ENCODE assay signal across 18 cellular contexts in genomic region chr6:106450645-106451044, GRCh38.
DNase-seq lines count a peak whose midpoint lies in the region; ATAC-seq, FAIRE-seq and TF ChIP-seq lines count a peak whose summit lies in the region.
"Had no signal": no experiment of that assay in that cellular context is flagged by ENCODE, and none has a peak within 500 bp of the region (broad histone marks: within the 10 kb centered on the region; RNA-seq: fewer than 3 reads in every experiment).

No MANE protein-coding gene starts in this region.

- no peak overlapping the region for H3K4me3 Mint-ChIP-seq in MCF 10A (ENCODE audit: unreplicated experiment)
- no peak overlapping the region for H3K4me3 Mint-ChIP-seq in GM23338

- BruUV-seq in MCF 10A (replicated peaks; lab: Mats Ljungman, UMichigan): no TSS peak

- H3K36me3 Mint-ChIP-seq in MCF 10A (ENCODE audit: insufficient read depth, unreplicated experiment) (no peaks in the 10 kb centered on the region), GM23338 (ENCODE audit: low read depth) (no peaks in the 10 kb centered on the region)

- no peaks in the 10 kb centered on the region for H3K9me2 ChIP-seq in GM23338 (ENCODE audit: insufficient read depth)

- intact Hi-C loops in MCF 10A (cut with micrococcal nuclease): loop anchor here (1.0 kb wide), 2 partner anchors 64 to 529 kb away; no protein-coding TSS in a partner anchor

- POLR2A ChIA-PET in MCF 10A (lab: Yijun Ruan, JAX): interaction anchor here (0.7 to 7.6 kb wide), 9 partner anchors 20 to 118 kb away, joined by 3 to 93 read pairs (median 5); no protein-coding TSS in a partner anchor

- no peak overlapping the region for H2AFZ ChIP-seq in GM23338

- no peaks in the 10 kb centered on the region for H3F3A ChIP-seq in GM23338 (replicated peaks; ENCODE audit: low read depth)

- CTCF ChIA-PET in MCF 10A (lab: Yijun Ruan, JAX): interaction anchor here (0.7 to 16.1 kb wide), 3 partner anchors 114 to 394 kb away, joined by 3 to 404 read pairs (median 3); no protein-coding TSS in a partner anchor

- no peaks in the 10 kb centered on the region for H4K20me1 ChIP-seq in GM23338 (replicated peaks; ENCODE audit: insufficient read depth)

- ATAC-seq in GM23338: no peak
- ATAC-seq in activated CD4-positive, CD25-positive, alpha-beta regulatory T cell treated with anti-CD3 and anti-CD28 coated beads, Interleukin-2, amount 50 U/mL, for 24 hours: no peak
- ATAC-seq: Panc1 had no signal

- no peak for TF ChIP-seq CTCF in MCF 10A (IDR thresholded peaks at IDR 0.05; ENCODE audit: unreplicated experiment)
- TF ChIP-seq CTCF in GM23338 (conservative IDR thresholded peaks at IDR 0.05; ENCODE audit: low read depth in 2 of 2): no peak

- H3K27me3 ChIP-seq in GM23338 (ENCODE audit: insufficient read depth): no peaks in the 10 kb centered on the region

- no peak for TF ChIP-seq POLR2A in H54 (IDR thresholded peaks at IDR 0.05; ENCODE audit: low read depth, low read length)

- no peaks in the 10 kb centered on the region for H3K27me3 Mint-ChIP-seq in MCF 10A (ENCODE audit: insufficient read depth, unreplicated experiment)
- H3K27me3 Mint-ChIP-seq in GM23338 (ENCODE audit: insufficient read depth, low read depth, poor library complexity): peaks cover 4% of the 10 kb centered on the region

- H3K4me1 ChIP-seq in GM23338 (ENCODE audit: insufficient read depth): peaks cover 17% of the 10 kb centered on the region
- H3K4me1 ChIP-seq: HAP-1 had no signal

- no peak overlapping the region for H3K4me2 ChIP-seq in GM23338

- H3K9me3 Mint-ChIP-seq in MCF 10A (ENCODE audit: unreplicated experiment) (no peaks in the 10 kb centered on the region), GM23338 (no peaks in the 10 kb centered on the region)

- no peak overlapping the region for H3K27ac ChIP-seq in GM23338 (ENCODE audit: low read depth)
- H3K27ac ChIP-seq: 22Rv1 had no signal

- DNase-seq in NCI-H82 (lab: John Stamatoyannopoulos, UW) (peak; percentile 6), NCI-H82 treated with DMSO at 0.1 percent for 48 hours (lab: John Stamatoyannopoulos, UW; ENCODE audit: unreplicated experiment) (no peak), MCF 10A (ENCODE audit: unreplicated experiment) (peak; percentile 21), iris pigment epithelial cell (ENCODE audit: low read depth) (peak; percentile 3), H54 (ENCODE audit: insufficient read length, low spot score) (no peak), NCI-H1048 (lab: John Stamatoyannopoulos, UW) (no peak), GM23338 (ENCODE audit: low spot score) (no peak)
- DNase-seq: C1 segment of cervical spinal cord, Caco-2, IMR-90, NCI-H1436 treated with DMSO at 0.1 percent for 48 hours, NCI-H2081, NCI-H526, Right ventricle myocardium superior had no signal

- FAIRE-seq in H54 (lab: Jason Lieb, UNC): no peak

- no peaks in the 10 kb centered on the region for H3K79me2 ChIP-seq in GM23338 (replicated peaks; ENCODE audit: insufficient read depth)

- H3K4me1 Mint-ChIP-seq in MCF 10A (ENCODE audit: insufficient read depth, unreplicated experiment) (peaks cover 25% of the 10 kb centered on the region), GM23338 (peaks cover 32% of the 10 kb centered on the region)

- no peaks in the 10 kb centered on the region for H3K36me3 ChIP-seq in GM23338 (ENCODE audit: insufficient read depth)
- H3K36me3 ChIP-seq: HAP-1 had no signal

- H3K4me3 ChIP-seq in GM23338: no peak overlapping the region
- H3K4me3 ChIP-seq: HAP-1 had no signal

- peak overlapping the region; percentile 43 for H3K27ac Mint-ChIP-seq in MCF 10A (ENCODE audit: low read depth, unreplicated experiment)
- H3K27ac Mint-ChIP-seq in GM23338: no peak overlapping the region

TF ChIP-seq in GM23338, 12 proteins besides CTCF, POLR2A, EP300 and RAD21:
- TF ChIP-seq NANOG (IDR thresholded peaks at IDR 0.05; ENCODE audit: borderline replicate concordance): no peak
- TF ChIP-seq ZNF331 (CRISPR knock-in tag; IDR thresholded peaks at IDR 0.05; ENCODE audit: low read depth): no peak
- TF ChIP-seq ZNF114 (CRISPR knock-in tag; IDR thresholded peaks at IDR 0.05): no peak

Comparison
In these comparisons a context has a peak if more than half of its experiments do, and no peak if none do; other contexts are left out.
1. DNase-seq: peak in NCI-H82 (single experiment), MCF 10A (single experiment) and iris pigment epithelial cell (single experiment); none in NCI-H82 treated with DMSO at 0.1 percent for 48 hours (single experiment), H54 (single experiment), NCI-H1048 (single experiment) and GM23338 (single experiment).